Comparison of ENCODE assay signal across 1 cellular context in the genomic region with DNA sequence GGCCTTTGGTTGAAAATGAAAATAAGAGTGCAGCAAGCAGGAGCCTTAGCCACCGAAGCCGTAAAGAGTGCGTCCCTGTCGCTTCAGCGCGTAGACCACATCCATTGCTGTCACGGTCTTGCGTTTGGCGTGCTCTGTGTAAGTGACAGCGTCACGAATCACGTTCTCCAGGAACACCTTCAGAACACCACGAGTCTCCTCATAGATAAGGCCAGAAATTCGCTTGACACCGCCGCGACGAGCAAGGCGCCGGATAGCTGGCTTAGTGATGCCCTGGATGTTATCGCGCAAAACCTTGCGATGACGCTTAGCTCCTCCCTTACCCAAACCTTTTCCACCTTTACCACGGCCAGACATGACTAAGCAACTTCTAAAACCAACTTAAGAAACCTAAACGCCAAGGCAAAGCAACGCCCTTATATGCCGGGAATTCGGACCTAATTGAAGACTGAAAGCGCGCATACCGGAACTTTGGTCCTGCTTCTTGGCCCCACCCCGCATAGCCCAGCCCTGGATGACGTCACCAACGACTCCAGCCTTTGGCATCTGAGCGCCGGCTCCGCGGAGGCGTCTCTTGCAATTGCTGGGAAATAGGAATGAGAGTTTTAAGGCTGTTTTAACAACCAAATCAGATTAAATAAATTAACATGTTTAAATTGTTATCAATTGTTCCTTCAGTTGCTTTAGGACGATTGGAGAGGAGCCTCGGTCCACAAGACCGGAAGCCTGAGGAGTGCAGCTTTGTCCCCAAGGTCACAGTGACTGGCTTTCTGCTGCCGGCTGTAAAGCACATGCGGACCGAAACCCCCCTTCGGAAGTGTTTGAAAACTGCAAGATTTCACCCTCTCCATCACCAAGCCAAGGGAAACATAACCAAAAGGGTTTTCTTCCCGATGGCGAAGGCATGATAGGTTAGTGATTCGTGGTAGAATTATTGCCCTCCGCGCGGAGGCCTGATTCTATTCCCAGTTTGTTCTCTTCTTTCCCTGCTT.
TF ChIP-seq lines count a peak whose summit lies in the region.

No MANE protein-coding gene starts in this region.

TF ChIP-seq in K562, 482 proteins besides CTCF, POLR2A, EP300 and RAD21 (continued from another document and continues in another):
- TF ChIP-seq, protein P1, sequence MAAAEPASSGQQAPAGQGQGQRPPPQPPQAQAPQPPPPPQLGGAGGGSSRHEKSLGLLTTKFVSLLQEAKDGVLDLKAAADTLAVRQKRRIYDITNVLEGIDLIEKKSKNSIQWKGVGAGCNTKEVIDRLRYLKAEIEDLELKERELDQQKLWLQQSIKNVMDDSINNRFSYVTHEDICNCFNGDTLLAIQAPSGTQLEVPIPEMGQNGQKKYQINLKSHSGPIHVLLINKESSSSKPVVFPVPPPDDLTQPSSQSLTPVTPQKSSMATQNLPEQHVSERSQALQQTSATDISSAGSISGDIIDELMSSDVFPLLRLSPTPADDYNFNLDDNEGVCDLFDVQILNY (CRISPR knock-in tag; IDR thresholded peaks at IDR 0.05): peak; percentile 75; the same call in 1 of the 2 replicates
- peak; percentile 96 for TF ChIP-seq RNF2 (IDR thresholded peaks at IDR 0.05)
- TF ChIP-seq, protein P2, sequence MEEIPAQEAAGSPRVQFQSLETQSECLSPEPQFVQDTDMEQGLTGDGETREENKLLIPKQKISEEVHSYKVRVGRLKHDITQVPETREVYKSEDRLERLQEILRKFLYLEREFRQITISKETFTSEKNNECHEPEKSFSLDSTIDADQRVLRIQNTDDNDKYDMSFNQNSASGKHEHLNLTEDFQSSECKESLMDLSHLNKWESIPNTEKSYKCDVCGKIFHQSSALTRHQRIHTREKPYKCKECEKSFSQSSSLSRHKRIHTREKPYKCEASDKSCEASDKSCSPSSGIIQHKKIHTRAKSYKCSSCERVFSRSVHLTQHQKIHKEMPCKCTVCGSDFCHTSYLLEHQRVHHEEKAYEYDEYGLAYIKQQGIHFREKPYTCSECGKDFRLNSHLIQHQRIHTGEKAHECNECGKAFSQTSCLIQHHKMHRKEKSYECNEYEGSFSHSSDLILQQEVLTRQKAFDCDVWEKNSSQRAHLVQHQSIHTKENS (CRISPR knock-in tag; IDR thresholded peaks at IDR 0.05): no peak
- TF ChIP-seq ZNF778 (CRISPR knock-in tag; IDR thresholded peaks at IDR 0.05): no peak
- no peak for TF ChIP-seq NCOA4 (IDR thresholded peaks at IDR 0.05; ENCODE audit: partially characterized antibody)
- TF ChIP-seq IRF2 (CRISPR knock-in tag; IDR thresholded peaks at IDR 0.05): no peak
- no peak for TF ChIP-seq PURB (CRISPR knock-in tag; IDR thresholded peaks at IDR 0.05; ENCODE audit: low read depth)
- TF ChIP-seq HLTF (IDR thresholded peaks at IDR 0.05): peak; percentile 95
- no peak for TF ChIP-seq RBM22 (IDR thresholded peaks at IDR 0.05; ENCODE audit: low read depth, low read length, poor library complexity, severe bottlenecking)
- no peak for TF ChIP-seq SIRT6 (IDR thresholded peaks at IDR 0.05; ENCODE audit: low read depth, low read length)
- TF ChIP-seq, protein P3, sequence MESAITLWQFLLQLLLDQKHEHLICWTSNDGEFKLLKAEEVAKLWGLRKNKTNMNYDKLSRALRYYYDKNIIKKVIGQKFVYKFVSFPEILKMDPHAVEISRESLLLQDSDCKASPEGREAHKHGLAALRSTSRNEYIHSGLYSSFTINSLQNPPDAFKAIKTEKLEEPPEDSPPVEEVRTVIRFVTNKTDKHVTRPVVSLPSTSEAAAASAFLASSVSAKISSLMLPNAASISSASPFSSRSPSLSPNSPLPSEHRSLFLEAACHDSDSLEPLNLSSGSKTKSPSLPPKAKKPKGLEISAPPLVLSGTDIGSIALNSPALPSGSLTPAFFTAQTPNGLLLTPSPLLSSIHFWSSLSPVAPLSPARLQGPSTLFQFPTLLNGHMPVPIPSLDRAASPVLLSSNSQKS (CRISPR knock-in tag; IDR thresholded peaks at IDR 0.05): no peak
- TF ChIP-seq XRCC4 (IDR thresholded peaks at IDR 0.05; ENCODE audit: extremely low read depth, insufficient read depth, insufficient read length): no peak
- TF ChIP-seq, protein P4, sequence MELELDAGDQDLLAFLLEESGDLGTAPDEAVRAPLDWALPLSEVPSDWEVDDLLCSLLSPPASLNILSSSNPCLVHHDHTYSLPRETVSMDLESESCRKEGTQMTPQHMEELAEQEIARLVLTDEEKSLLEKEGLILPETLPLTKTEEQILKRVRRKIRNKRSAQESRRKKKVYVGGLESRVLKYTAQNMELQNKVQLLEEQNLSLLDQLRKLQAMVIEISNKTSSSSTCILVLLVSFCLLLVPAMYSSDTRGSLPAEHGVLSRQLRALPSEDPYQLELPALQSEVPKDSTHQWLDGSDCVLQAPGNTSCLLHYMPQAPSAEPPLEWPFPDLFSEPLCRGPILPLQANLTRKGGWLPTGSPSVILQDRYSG (tag; conservative IDR thresholded peaks at IDR 0.05; ENCODE audit: low read depth): peak; percentile 87
- TF ChIP-seq, protein P5, sequence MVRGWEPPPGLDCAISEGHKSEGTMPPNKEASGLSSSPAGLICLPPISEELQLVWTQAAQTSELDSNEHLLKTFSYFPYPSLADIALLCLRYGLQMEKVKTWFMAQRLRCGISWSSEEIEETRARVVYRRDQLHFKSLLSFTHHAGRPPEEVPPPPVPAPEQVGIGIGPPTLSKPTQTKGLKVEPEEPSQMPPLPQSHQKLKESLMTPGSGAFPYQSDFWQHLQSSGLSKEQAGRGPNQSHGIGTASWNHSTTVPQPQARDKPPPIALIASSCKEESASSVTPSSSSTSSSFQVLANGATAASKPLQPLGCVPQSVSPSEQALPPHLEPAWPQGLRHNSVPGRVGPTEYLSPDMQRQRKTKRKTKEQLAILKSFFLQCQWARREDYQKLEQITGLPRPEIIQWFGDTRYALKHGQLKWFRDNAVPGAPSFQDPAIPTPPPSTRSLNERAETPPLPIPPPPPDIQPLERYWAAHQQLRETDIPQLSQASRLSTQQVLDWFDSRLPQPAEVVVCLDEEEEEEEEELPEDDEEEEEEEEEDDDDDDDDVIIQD (CRISPR knock-in tag; IDR thresholded peaks at IDR 0.05): no peak
- peak; percentile 52; the same call in 1 of the 2 replicates for TF ChIP-seq XRCC5 (IDR thresholded peaks at IDR 0.05; ENCODE audit: low read depth, low read length)
- TF ChIP-seq, protein P6, sequence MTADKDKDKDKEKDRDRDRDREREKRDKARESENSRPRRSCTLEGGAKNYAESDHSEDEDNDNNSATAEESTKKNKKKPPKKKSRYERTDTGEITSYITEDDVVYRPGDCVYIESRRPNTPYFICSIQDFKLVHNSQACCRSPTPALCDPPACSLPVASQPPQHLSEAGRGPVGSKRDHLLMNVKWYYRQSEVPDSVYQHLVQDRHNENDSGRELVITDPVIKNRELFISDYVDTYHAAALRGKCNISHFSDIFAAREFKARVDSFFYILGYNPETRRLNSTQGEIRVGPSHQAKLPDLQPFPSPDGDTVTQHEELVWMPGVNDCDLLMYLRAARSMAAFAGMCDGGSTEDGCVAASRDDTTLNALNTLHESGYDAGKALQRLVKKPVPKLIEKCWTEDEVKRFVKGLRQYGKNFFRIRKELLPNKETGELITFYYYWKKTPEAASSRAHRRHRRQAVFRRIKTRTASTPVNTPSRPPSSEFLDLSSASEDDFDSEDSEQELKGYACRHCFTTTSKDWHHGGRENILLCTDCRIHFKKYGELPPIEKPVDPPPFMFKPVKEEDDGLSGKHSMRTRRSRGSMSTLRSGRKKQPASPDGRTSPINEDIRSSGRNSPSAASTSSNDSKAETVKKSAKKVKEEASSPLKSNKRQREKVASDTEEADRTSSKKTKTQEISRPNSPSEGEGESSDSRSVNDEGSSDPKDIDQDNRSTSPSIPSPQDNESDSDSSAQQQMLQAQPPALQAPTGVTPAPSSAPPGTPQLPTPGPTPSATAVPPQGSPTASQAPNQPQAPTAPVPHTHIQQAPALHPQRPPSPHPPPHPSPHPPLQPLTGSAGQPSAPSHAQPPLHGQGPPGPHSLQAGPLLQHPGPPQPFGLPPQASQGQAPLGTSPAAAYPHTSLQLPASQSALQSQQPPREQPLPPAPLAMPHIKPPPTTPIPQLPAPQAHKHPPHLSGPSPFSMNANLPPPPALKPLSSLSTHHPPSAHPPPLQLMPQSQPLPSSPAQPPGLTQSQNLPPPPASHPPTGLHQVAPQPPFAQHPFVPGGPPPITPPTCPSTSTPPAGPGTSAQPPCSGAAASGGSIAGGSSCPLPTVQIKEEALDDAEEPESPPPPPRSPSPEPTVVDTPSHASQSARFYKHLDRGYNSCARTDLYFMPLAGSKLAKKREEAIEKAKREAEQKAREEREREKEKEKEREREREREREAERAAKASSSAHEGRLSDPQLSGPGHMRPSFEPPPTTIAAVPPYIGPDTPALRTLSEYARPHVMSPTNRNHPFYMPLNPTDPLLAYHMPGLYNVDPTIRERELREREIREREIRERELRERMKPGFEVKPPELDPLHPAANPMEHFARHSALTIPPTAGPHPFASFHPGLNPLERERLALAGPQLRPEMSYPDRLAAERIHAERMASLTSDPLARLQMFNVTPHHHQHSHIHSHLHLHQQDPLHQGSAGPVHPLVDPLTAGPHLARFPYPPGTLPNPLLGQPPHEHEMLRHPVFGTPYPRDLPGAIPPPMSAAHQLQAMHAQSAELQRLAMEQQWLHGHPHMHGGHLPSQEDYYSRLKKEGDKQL (CRISPR knock-in tag; IDR thresholded peaks at IDR 0.05; ENCODE audit: borderline replicate concordance): no peak
- no peak for TF ChIP-seq ZNF212 (CRISPR knock-in tag; IDR thresholded peaks at IDR 0.05)
- TF ChIP-seq HEY1 (CRISPR knock-in tag; IDR thresholded peaks at IDR 0.05; ENCODE audit: borderline replicate concordance): peak; percentile 58; the same call in 1 of the 2 replicates
- TF ChIP-seq HSF4 (CRISPR knock-in tag; IDR thresholded peaks at IDR 0.05; ENCODE audit: borderline replicate concordance): no peak
- TF ChIP-seq PCBP1 (IDR thresholded peaks at IDR 0.05; ENCODE audit: low read depth, low read length, poor library complexity, severe bottlenecking): no peak
- TF ChIP-seq E2F3 (CRISPR knock-in tag; IDR thresholded peaks at IDR 0.05): peak; percentile 87
- TF ChIP-seq, protein P7, sequence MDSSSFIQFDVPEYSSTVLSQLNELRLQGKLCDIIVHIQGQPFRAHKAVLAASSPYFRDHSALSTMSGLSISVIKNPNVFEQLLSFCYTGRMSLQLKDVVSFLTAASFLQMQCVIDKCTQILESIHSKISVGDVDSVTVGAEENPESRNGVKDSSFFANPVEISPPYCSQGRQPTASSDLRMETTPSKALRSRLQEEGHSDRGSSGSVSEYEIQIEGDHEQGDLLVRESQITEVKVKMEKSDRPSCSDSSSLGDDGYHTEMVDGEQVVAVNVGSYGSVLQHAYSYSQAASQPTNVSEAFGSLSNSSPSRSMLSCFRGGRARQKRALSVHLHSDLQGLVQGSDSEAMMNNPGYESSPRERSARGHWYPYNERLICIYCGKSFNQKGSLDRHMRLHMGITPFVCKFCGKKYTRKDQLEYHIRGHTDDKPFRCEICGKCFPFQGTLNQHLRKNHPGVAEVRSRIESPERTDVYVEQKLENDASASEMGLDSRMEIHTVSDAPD (CRISPR knock-in tag; IDR thresholded peaks at IDR 0.05): peak; percentile 89
- TF ChIP-seq ADNP (tag; IDR thresholded peaks at IDR 0.05): no peak
- no peak for TF ChIP-seq HDAC6 (IDR thresholded peaks at IDR 0.05; ENCODE audit: low read depth, low read length)
- peak; percentile 83 to 84; a peak in 2 of 4 replicates for TF ChIP-seq SRF (CRISPR knock-in tag; IDR thresholded peaks at IDR 0.05)
- TF ChIP-seq SP1 (CRISPR knock-in tag; IDR thresholded peaks at IDR 0.05): peak; percentile 97
- TF ChIP-seq GABPB1 (CRISPR knock-in tag; IDR thresholded peaks at IDR 0.05): peak; percentile 87
- TF ChIP-seq ETV5 (CRISPR knock-in tag; IDR thresholded peaks at IDR 0.05; ENCODE audit: low read depth): peak; percentile 100
- TF ChIP-seq, protein P8, sequence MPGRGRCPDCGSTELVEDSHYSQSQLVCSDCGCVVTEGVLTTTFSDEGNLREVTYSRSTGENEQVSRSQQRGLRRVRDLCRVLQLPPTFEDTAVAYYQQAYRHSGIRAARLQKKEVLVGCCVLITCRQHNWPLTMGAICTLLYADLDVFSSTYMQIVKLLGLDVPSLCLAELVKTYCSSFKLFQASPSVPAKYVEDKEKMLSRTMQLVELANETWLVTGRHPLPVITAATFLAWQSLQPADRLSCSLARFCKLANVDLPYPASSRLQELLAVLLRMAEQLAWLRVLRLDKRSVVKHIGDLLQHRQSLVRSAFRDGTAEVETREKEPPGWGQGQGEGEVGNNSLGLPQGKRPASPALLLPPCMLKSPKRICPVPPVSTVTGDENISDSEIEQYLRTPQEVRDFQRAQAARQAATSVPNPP (IDR thresholded peaks at IDR 0.05; ENCODE audit: borderline replicate concordance, insufficient read depth, insufficient read length): no peak
- TF ChIP-seq HNRNPL (IDR thresholded peaks at IDR 0.05; ENCODE audit: low read depth, low read length): peak; percentile 99
- peak; percentile 86 for TF ChIP-seq RAD51 (IDR thresholded peaks at IDR 0.05; ENCODE audit: borderline replicate concordance, low read depth)
- peak; percentile 61; the same call in 1 of the 2 replicates for TF ChIP-seq ZNF695 (CRISPR knock-in tag; IDR thresholded peaks at IDR 0.05)
- peak; percentile 95 for TF ChIP-seq RFX7 (CRISPR knock-in tag; IDR thresholded peaks at IDR 0.05)
- TF ChIP-seq ZNF217 (CRISPR knock-in tag; IDR thresholded peaks at IDR 0.05): no peak
- no peak for TF ChIP-seq POLR3A (IDR thresholded peaks at IDR 0.05; ENCODE audit: borderline replicate concordance, extremely low read depth, insufficient read depth, insufficient read length)
- TF ChIP-seq HCFC1 (IDR thresholded peaks at IDR 0.05; ENCODE audit: low read depth, low read length): peak; percentile 45; the same call in 1 of the 2 replicates
- peak; percentile 3; the same call in 1 of the 2 replicates for TF ChIP-seq HMG20B (CRISPR knock-in tag; IDR thresholded peaks at IDR 0.05)
- TF ChIP-seq FOXM1 (IDR thresholded peaks at IDR 0.05; ENCODE audit: low read depth): peak; percentile 67
- no peak for TF ChIP-seq FOXM1 (CRISPR knock-in tag; IDR thresholded peaks at IDR 0.05; ENCODE audit: low read depth)
- peak; percentile 95; the same call in 1 of the 2 replicates for TF ChIP-seq ZC3H4 (CRISPR knock-in tag; IDR thresholded peaks at IDR 0.05; ENCODE audit: borderline replicate concordance)
- no peak for TF ChIP-seq ZNF146 (CRISPR knock-in tag; IDR thresholded peaks at IDR 0.05; ENCODE audit: unreplicated experiment)
- peak; percentile 93 for TF ChIP-seq POLR2G (IDR thresholded peaks at IDR 0.05; ENCODE audit: low read depth, low read length)
- TF ChIP-seq ZNF408 (CRISPR knock-in tag; IDR thresholded peaks at IDR 0.05; ENCODE audit: low read depth): no peak
- TF ChIP-seq, protein P9, sequence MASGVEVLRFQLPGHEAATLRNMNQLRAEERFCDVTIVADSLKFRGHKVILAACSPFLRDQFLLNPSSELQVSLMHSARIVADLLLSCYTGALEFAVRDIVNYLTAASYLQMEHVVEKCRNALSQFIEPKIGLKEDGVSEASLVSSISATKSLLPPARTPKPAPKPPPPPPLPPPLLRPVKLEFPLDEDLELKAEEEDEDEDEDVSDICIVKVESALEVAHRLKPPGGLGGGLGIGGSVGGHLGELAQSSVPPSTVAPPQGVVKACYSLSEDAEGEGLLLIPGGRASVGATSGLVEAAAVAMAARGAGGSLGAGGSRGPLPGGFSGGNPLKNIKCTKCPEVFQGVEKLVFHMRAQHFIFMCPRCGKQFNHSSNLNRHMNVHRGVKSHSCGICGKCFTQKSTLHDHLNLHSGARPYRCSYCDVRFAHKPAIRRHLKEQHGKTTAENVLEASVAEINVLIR (CRISPR knock-in tag; IDR thresholded peaks at IDR 0.05): peak; percentile 81
- peak; percentile 61 for TF ChIP-seq SMARCC2 (IDR thresholded peaks at IDR 0.05; ENCODE audit: low read depth)
- TF ChIP-seq SIN3A (IDR thresholded peaks at IDR 0.05; ENCODE audit: borderline replicate concordance in 2 of 2, control insufficient read depth in 1 of 2, low read depth in 2 of 2, low read length in 2 of 2): peak; percentile 81 to 92
- TF ChIP-seq SREBF2 (CRISPR knock-in tag; IDR thresholded peaks at IDR 0.05): no peak
